In genomic region chr17:63937920-63938319, GRCh38 we compare ENCODE assay signal across 24 cellular contexts. TPM values are rescaled to one million over a fixed set of nuclear protein-coding genes. Genes with fewer than 3 reads are reported as not detected.
"Had no signal": no experiment of that assay in that cellular context is flagged by ENCODE, and none has a peak within 500 bp of the region (broad histone marks: within the 10 kb centered on the region; RNA-seq: fewer than 3 reads in every experiment).

No MANE protein-coding gene starts in this region.

- ATAC-seq: activated CD8-positive, alpha-beta T cell treated with anti-CD3 and anti-CD28 coated beads for 36 hours; activated T-cell treated with anti-CD3 and anti-CD28 coated beads, Interleukin-2, amount 50 U/mL, for 72 hours had no signal

- H3K27ac Mint-ChIP-seq: activated B cell treated with CpG ODN at 0.5 μM for 24 hours; activated CD8-positive, alpha-beta T cell treated with anti-CD3 and anti-CD28 coated beads for 36 hours; activated naive CD8-positive, alpha-beta T cell treated with anti-CD3 and anti-CD28 coated beads, Interleukin-2, amount 10 ng/mL, durations not matched to agents 7 days and 5 days; activated T-cell treated with anti-CD3 and anti-CD28 coated beads, Interleukin-2, amount 50 U/mL, for 72 hours; activated T-helper 2 cell treated with anti-CD3 and anti-CD28 coated beads, Interferon-gamma antibody, Interleukin-2, Interleukin-4, amounts not matched to agents 10 μg/mL and 5 μg/mL and 100 μg/mL, durations not matched to agents 14 hours and 24 hours and 36 hours had no signal

- H3K36me3 Mint-ChIP-seq: activated naive CD8-positive, alpha-beta T cell treated with anti-CD3 and anti-CD28 coated beads, Interleukin-2, amount 10 ng/mL, durations not matched to agents 7 days and 5 days had no signal

- H3K4me1 Mint-ChIP-seq: activated naive CD8-positive, alpha-beta T cell treated with anti-CD3 and anti-CD28 coated beads, Interleukin-2, amount 10 ng/mL, durations not matched to agents 7 days and 5 days had no signal

- H3K27me3 Mint-ChIP-seq: activated B cell treated with CpG ODN at 0.5 μM for 24 hours; activated CD8-positive, alpha-beta T cell treated with anti-CD3 and anti-CD28 coated beads for 36 hours had no signal

- H3K4me3 ChIP-seq: adrenal gland had no signal

- H3K9me3 Mint-ChIP-seq: activated B cell treated with CpG ODN at 0.5 μM for 24 hours; activated CD8-positive, alpha-beta T cell treated with anti-CD3 and anti-CD28 coated beads for 36 hours; activated naive CD8-positive, alpha-beta T cell treated with anti-CD3 and anti-CD28 coated beads, Interleukin-2, amount 10 ng/mL, durations not matched to agents 7 days and 5 days; activated T-cell treated with anti-CD3 and anti-CD28 coated beads, Interleukin-2, amount 50 U/mL, for 72 hours; activated T-helper 2 cell treated with anti-CD3 and anti-CD28 coated beads, Interferon-gamma antibody, Interleukin-2, Interleukin-4, amounts not matched to agents 10 μg/mL and 5 μg/mL and 100 μg/mL, durations not matched to agents 14 hours and 24 hours and 36 hours had no signal

- H3K4me3 Mint-ChIP-seq: activated B cell treated with CpG ODN at 0.5 μM for 24 hours; activated CD8-positive, alpha-beta T cell treated with anti-CD3 and anti-CD28 coated beads for 36 hours; activated naive CD8-positive, alpha-beta T cell treated with anti-CD3 and anti-CD28 coated beads, Interleukin-2, amount 10 ng/mL, durations not matched to agents 7 days and 5 days; activated T-cell treated with anti-CD3 and anti-CD28 coated beads, Interleukin-2, amount 50 U/mL, for 72 hours had no signal

- H3K27ac ChIP-seq: adrenal gland had no signal

- H3K27me3 ChIP-seq: adrenal gland had no signal

- H3K9me3 ChIP-seq: adrenal gland had no signal

- H3K36me3 ChIP-seq: adrenal gland had no signal

- FAIRE-seq: TTC549 had no signal

- H3K4me1 ChIP-seq: adrenal gland had no signal

- DNase-seq: activated B cell treated with CpG ODN at 0.5 μM for 24 hours; activated CD4-positive, alpha-beta T cell treated with anti-CD3 and anti-CD28 coated beads for 4 hours; activated CD8-positive, alpha-beta memory T cell treated with anti-CD3 and anti-CD28 coated beads, Interleukin-2, amount 50 U/mL, for 4 hours; activated CD8-positive, alpha-beta T cell treated with anti-CD3 and anti-CD28 coated beads for 36 hours; activated naive CD4-positive, alpha-beta T cell treated with anti-CD3 and anti-CD28 coated beads, Interleukin-2, amount 50 U/mL, for 16 hours; activated naive CD8-positive, alpha-beta T cell treated with anti-CD3 and anti-CD28 coated beads, Interleukin-2, amount 10 ng/mL, durations not matched to agents 7 days and 5 days; activated T-cell treated with anti-CD3 and anti-CD28 coated beads, Interleukin-2, amount 50 U/mL, for 72 hours; adrenal gland; anterior cingulate cortex; Kasumi-1; KBM-7; NCI-H1048; NCI-H2029; NCI-H510A treated with DMSO at 0.1 percent for 48 hours; NCI-H69; SIG-M5; T-helper 2 cell; T1000 had no signal

RNA-seq across cellular contexts. Expression of gene CD79B, which starts 5.8 kb away (rescaled TPM):
- total RNA-seq: cerebellum, RPMI7951 had no signal

RNA-seq across cellular contexts. Expression of gene GH1, which starts 19.3 kb away (rescaled TPM):
- total RNA-seq: activated B cell treated with CpG ODN at 0.5 μM for 24 hours; activated CD8-positive, alpha-beta T cell treated with anti-CD3 and anti-CD28 coated beads for 36 hours; activated naive CD8-positive, alpha-beta T cell treated with anti-CD3 and anti-CD28 coated beads, Interleukin-2, amount 10 ng/mL, durations not matched to agents 7 days and 5 days; activated T-cell treated with anti-CD3 and anti-CD28 coated beads, Interleukin-2, amount 50 U/mL, for 72 hours; activated T-helper 2 cell treated with anti-CD3 and anti-CD28 coated beads, Interferon-gamma antibody, Interleukin-2, Interleukin-4, amounts not matched to agents 10 μg/mL and 5 μg/mL and 100 μg/mL, durations not matched to agents 14 hours and 24 hours and 36 hours; adrenal gland; cardiac septum; cerebellum; M059J; RPMI7951 had no signal
- polyA plus RNA-seq: adrenal gland had no signal

RNA-seq across cellular contexts. Expression of gene CSHL1, which starts 26.9 kb away (rescaled TPM):
- total RNA-seq: activated B cell treated with CpG ODN at 0.5 μM for 24 hours; activated CD8-positive, alpha-beta T cell treated with anti-CD3 and anti-CD28 coated beads for 36 hours; activated naive CD8-positive, alpha-beta T cell treated with anti-CD3 and anti-CD28 coated beads, Interleukin-2, amount 10 ng/mL, durations not matched to agents 7 days and 5 days; activated T-cell treated with anti-CD3 and anti-CD28 coated beads, Interleukin-2, amount 50 U/mL, for 72 hours; activated T-helper 2 cell treated with anti-CD3 and anti-CD28 coated beads, Interferon-gamma antibody, Interleukin-2, Interleukin-4, amounts not matched to agents 10 μg/mL and 5 μg/mL and 100 μg/mL, durations not matched to agents 14 hours and 24 hours and 36 hours; adrenal gland; cardiac septum; cerebellum; M059J; RPMI7951 had no signal
- polyA plus RNA-seq: adrenal gland had no signal

RNA-seq across cellular contexts. Expression of gene SCN4A, which starts 34.8 kb away (rescaled TPM):
- total RNA-seq: activated naive CD8-positive, alpha-beta T cell treated with anti-CD3 and anti-CD28 coated beads, Interleukin-2, amount 10 ng/mL, durations not matched to agents 7 days and 5 days; M059J; RPMI7951 had no signal

RNA-seq across cellular contexts. Expression of gene CSH1, which starts 41.5 kb away (rescaled TPM):
- total RNA-seq: activated B cell treated with CpG ODN at 0.5 μM for 24 hours; activated CD8-positive, alpha-beta T cell treated with anti-CD3 and anti-CD28 coated beads for 36 hours; activated naive CD8-positive, alpha-beta T cell treated with anti-CD3 and anti-CD28 coated beads, Interleukin-2, amount 10 ng/mL, durations not matched to agents 7 days and 5 days; activated T-cell treated with anti-CD3 and anti-CD28 coated beads, Interleukin-2, amount 50 U/mL, for 72 hours; activated T-helper 2 cell treated with anti-CD3 and anti-CD28 coated beads, Interferon-gamma antibody, Interleukin-2, Interleukin-4, amounts not matched to agents 10 μg/mL and 5 μg/mL and 100 μg/mL, durations not matched to agents 14 hours and 24 hours and 36 hours; adrenal gland; cardiac septum; M059J; RPMI7951 had no signal
- polyA plus RNA-seq: adrenal gland had no signal
